Comparison of ENCODE assay signal across 12 cellular contexts in the genomic region with DNA sequence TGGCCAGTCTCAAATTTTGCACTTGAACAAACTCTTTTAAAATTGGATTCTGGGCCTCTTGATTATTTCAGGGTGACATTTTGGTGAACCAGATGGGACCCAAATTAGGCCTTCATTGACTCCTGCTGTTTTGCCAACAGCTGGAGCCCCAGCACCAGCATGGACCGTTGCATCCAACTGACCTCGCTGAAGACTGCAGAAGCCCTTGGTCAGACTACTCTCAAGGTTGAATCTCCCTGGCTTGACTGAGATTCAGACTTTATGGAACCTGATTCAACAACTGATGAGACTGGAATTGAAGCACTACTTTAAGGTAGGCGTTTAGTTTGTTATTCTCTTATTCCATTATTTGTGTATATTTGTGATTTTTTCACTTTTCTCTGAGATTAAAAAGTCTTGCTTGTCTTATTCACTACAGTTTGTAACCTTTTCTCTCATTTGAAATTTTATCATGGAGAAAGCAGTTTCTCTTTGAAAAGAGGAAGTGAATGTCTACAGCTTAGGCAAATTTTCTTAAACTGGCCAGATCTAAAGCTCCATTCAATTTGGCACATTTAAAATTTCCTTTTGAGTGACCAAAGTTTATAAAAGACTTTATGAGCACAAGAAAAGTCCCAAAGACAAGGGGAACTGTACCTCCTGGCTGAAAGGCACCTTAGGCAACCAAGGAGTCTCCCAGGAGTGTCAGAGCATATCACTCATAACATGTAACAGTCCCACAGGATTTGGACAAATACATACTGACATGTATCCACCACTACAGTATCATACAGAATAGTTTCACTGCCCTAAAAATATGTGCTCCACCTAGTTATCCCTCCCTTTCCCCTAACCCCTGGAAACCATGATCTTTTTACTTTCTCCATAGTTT. TPM values are rescaled to one million over a fixed set of nuclear protein-coding genes. Genes with fewer than 3 reads are reported as not detected.
A peak's percentile ranks its signal among the peaks of the same experiment; 100 is the strongest.
DNase-seq lines count a peak whose midpoint lies in the region; ATAC-seq, FAIRE-seq and TF ChIP-seq lines count a peak whose summit lies in the region.
"Had no signal": no experiment of that assay in that cellular context is flagged by ENCODE, and none has a peak within 500 bp of the region (broad histone marks: within the 10 kb centered on the region; RNA-seq: fewer than 3 reads in every experiment).

No MANE protein-coding gene starts in this region.

- no peaks in the 10 kb centered on the region for H3K27me3 ChIP-seq in foreskin keratinocyte
- H3K27me3 ChIP-seq in prostate gland (replicated peaks; ENCODE audit: insufficient read depth): no peaks in the 10 kb centered on the region

- ATAC-seq in HG03159 (IDR thresholded peaks at IDR 0.05; ENCODE audit: unreplicated experiment) (peak; percentile 66), foreskin keratinocyte (no peak)

- H3K27ac Mint-ChIP-seq in activated naive CD4-positive, alpha-beta T cell treated with anti-CD3 and anti-CD28 coated beads for 36 hours: no peak overlapping the region

- H3K4me3 ChIP-seq in prostate gland: no peak overlapping the region

- H3K36me3 Mint-ChIP-seq in activated naive CD4-positive, alpha-beta T cell treated with anti-CD3 and anti-CD28 coated beads for 36 hours (ENCODE audit: low read depth): peaks cover 9% of the 10 kb centered on the region

- no peak for TF ChIP-seq CTCF in GM20000 (IDR thresholded peaks at IDR 0.05; ENCODE audit: extremely low read depth, missing control alignments)
- no peak for TF ChIP-seq CTCF in foreskin keratinocyte (conservative IDR thresholded peaks at IDR 0.05)
- no peak for TF ChIP-seq CTCF in prostate gland (IDR thresholded peaks at IDR 0.05)

- CTCF ChIA-PET in activated naive CD4-positive, alpha-beta T cell treated with anti-CD3 and anti-CD28 coated beads for 36 hours (lab: Charles Lee): interaction anchor here (0.7 kb wide), 1 partner anchor 26 kb away, joined by 3 read pairs; no protein-coding TSS in a partner anchor

- DNase-seq in GM12892 (ENCODE audit: insufficient read length): no peak
- DNase-seq in GM20000 (ENCODE audit: low spot score): peak; percentile 31
- peak; percentile 3 for DNase-seq in SKM-1 treated with dmso at 0.1 percent for 144 hours (lab: John Stamatoyannopoulos, UW; ENCODE audit: unreplicated experiment)
- no peak for DNase-seq in foreskin keratinocyte
- no peak for DNase-seq in prostate gland (ENCODE audit: low spot score)
- no peak for DNase-seq in activated effector memory CD4-positive, alpha-beta T cell treated with Interleukin-2 at 50 U/mL for 16 hours
- no peak for DNase-seq in activated naive CD4-positive, alpha-beta T cell treated with anti-CD3 and anti-CD28 coated beads for 36 hours
- DNase-seq: CD4-positive, CD25-positive, alpha-beta regulatory T cell; head of caudate nucleus; NCI-H2107; SK-N-SH had no signal

- FAIRE-seq in GM12892 (lab: Jason Lieb, UNC): peak; percentile 91

- intact Hi-C loops in prostate gland (cut with DNase I): no loop called here
- intact Hi-C loops in activated naive CD4-positive, alpha-beta T cell treated with anti-CD3 and anti-CD28 coated beads for 36 hours (cut with micrococcal nuclease): no loop called here

- H3K9me3 Mint-ChIP-seq in activated naive CD4-positive, alpha-beta T cell treated with anti-CD3 and anti-CD28 coated beads for 36 hours: no peaks in the 10 kb centered on the region
- H3K9me3 Mint-ChIP-seq: CD4-positive, CD25-positive, alpha-beta regulatory T cell had no signal

- no peak overlapping the region for H3K4me3 Mint-ChIP-seq in activated naive CD4-positive, alpha-beta T cell treated with anti-CD3 and anti-CD28 coated beads for 36 hours
- H3K4me3 Mint-ChIP-seq: CD4-positive, CD25-positive, alpha-beta regulatory T cell had no signal

- no peak overlapping the region for H3K27ac ChIP-seq in foreskin keratinocyte
- no peak overlapping the region for H3K27ac ChIP-seq in prostate gland

- 93% methylated on average over 3 of the region's 3 CpGs for WGBS in prostate gland

- no peaks in the 10 kb centered on the region for H3K27me3 Mint-ChIP-seq in activated naive CD4-positive, alpha-beta T cell treated with anti-CD3 and anti-CD28 coated beads for 36 hours (ENCODE audit: low read depth)
- H3K27me3 Mint-ChIP-seq: CD4-positive, CD25-positive, alpha-beta regulatory T cell had no signal

- H3K4me1 ChIP-seq in foreskin keratinocyte (no peaks in the 10 kb centered on the region), prostate gland (replicated peaks) (no peaks in the 10 kb centered on the region)

- no peaks in the 10 kb centered on the region for H3K4me1 Mint-ChIP-seq in activated naive CD4-positive, alpha-beta T cell treated with anti-CD3 and anti-CD28 coated beads for 36 hours (ENCODE audit: low read depth)

- H3K9me3 ChIP-seq in prostate gland: no peaks in the 10 kb centered on the region
- H3K9me3 ChIP-seq: SK-N-SH had no signal

- no peaks in the 10 kb centered on the region for H3K36me3 ChIP-seq in prostate gland

- TF ChIP-seq POLR2A in GM12892 (IDR thresholded peaks at IDR 0.05; ENCODE audit: low read depth, low read length) (no peak), prostate gland (IDR thresholded peaks at IDR 0.05) (no peak)

RNA-seq across cellular contexts. Expression of a gene that starts 41.4 kb away (rescaled TPM):
- 22.9 TPM for polyA plus RNA-seq in GM12892 (2012; ENCODE audit: missing spikeins)
- total RNA-seq in foreskin keratinocyte (26.2 and 31.7 TPM in 2 replicates), prostate gland (10 to 100 TPM; 21.8 to 25.2 TPM)
- polyA plus RNA-seq in foreskin keratinocyte: 19.2 and 25.5 TPM in 2 replicates
- total RNA-seq in activated naive CD4-positive, alpha-beta T cell treated with anti-CD3 and anti-CD28 coated beads for 36 hours: 10 to 100 TPM; 27.7 to 28.3 TPM

Comparison
In these comparisons a context has a peak if more than half of its experiments do, and no peak if none do; other contexts are left out.
1. DNase-seq: peak in GM20000 (single experiment) and SKM-1 treated with dmso at 0.1 percent for 144 hours (single experiment); none in GM12892 (single experiment), foreskin keratinocyte (0 of 2), prostate gland (single experiment), activated effector memory CD4-positive, alpha-beta T cell treated with Interleukin-2 at 50 U/mL for 16 hours (single experiment) and activated naive CD4-positive, alpha-beta T cell treated with anti-CD3 and anti-CD28 coated beads for 36 hours (single experiment).